ENCODE assay signal across 20 cellular contexts in the genomic region with DNA sequence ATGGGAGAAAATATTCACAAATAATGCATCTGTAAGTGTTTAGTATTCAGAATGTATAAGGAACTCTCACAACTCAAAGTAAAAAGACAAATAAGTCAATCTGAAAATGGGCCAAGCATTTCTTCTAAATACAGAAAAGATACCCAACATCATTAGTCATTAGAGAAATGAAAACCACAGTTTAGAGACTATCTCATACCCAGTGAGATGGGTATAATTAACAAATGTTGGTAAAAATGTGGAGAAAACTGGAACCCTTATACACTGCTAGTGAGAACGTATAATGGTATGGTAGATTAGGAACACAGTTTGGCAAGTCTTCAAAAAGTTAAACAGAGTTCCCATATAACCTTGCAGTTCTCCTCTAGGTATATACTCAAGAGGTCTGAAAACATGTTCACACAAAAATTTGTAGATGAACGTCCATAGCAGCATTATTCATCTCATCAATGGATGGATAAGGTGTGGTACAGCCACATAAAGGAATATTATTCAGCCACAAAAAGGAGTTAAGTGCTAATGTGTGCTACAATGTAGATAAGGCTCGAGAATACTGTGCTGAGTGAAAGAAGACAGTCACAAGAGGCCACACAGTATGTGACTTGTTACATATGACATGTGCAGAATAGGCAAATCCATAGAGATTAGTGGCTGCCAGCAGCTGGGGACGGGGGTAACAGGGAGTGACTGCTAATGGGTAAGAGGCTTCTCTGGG.
"Had no signal": no experiment of that assay in that cellular context is flagged by ENCODE, and none has a peak within 500 bp of the region (broad histone marks: within the 10 kb centered on the region; RNA-seq: fewer than 3 reads in every experiment).

No MANE protein-coding gene starts in this region.

- H3K4me3 Mint-ChIP-seq: naive thymus-derived CD8-positive, alpha-beta T cell; T-helper 1 cell treated with Interleukin-12 subunit alpha and Interleukin-12 subunit beta and Interleukin-4 antibody, amounts not matched to agents 30 μg/mL and 1 μg/mL, for 36 hours had no signal

- H3K4me2 ChIP-seq: hepatocyte had no signal

- H3K27ac Mint-ChIP-seq: brain; T-helper 1 cell treated with Interleukin-12 subunit alpha and Interleukin-12 subunit beta and Interleukin-4 antibody, amounts not matched to agents 30 μg/mL and 1 μg/mL, for 36 hours had no signal

- ATAC-seq: esophagus mucosa; left lobe of liver; mucosa of descending colon; naive thymus-derived CD8-positive, alpha-beta T cell had no signal

- H3K27me3 Mint-ChIP-seq: naive thymus-derived CD8-positive, alpha-beta T cell had no signal

- DNase-seq: activated CD4-positive, alpha-beta T cell treated with anti-CD3 and anti-CD28 coated beads for 48 hours; activated naive CD4-positive, alpha-beta T cell; central memory CD4-positive, alpha-beta T cell; colonic mucosa; islet precursor cell; mammary epithelial cell; mucosa of descending colon; naive thymus-derived CD8-positive, alpha-beta T cell; nucleus accumbens; SIG-M5; stimulated activated CD4-positive, alpha-beta T cell treated with anti-CD3 and anti-CD28 coated beads, Interleukin-2, amount 100 ng/mL, for 48 hours; stimulated activated naive CD4-positive, alpha-beta T cell; trophoblast cell had no signal

- H3K9me3 Mint-ChIP-seq: brain; naive thymus-derived CD8-positive, alpha-beta T cell; T-helper 1 cell treated with Interleukin-12 subunit alpha and Interleukin-12 subunit beta and Interleukin-4 antibody, amounts not matched to agents 30 μg/mL and 1 μg/mL, for 36 hours had no signal

- H3K4me3 ChIP-seq: colonic mucosa, hepatocyte, mucosa of descending colon, suprapubic skin had no signal

- FAIRE-seq: endometrium had no signal

- H3K27ac ChIP-seq: colonic mucosa, hepatocyte, suprapubic skin had no signal

- H3K9me3 ChIP-seq: colonic mucosa, mucosa of descending colon, suprapubic skin had no signal
